22 cellular contexts compared by ENCODE assay signal in the genomic region with DNA sequence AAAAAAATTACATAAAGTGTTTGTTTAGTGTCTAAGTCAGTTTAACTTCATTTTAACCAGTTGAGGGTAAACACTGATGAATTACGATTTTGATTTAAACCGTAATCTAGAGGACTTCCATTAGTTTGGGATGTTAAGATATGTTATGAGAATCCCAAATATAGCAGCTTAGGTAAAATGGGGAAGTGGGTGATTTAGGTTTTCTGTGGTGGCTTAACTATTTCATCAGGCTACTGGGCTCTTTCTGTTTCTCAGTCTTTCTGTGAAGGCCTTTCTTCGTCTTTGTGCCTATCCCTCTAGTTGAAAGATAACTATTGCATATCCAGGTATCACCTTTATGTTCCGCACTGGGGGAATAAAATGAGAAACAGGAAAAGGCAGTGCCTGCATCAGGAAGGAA.
"Had no signal": no experiment of that assay in that cellular context is flagged by ENCODE, and none has a peak within 500 bp of the region (broad histone marks: within the 10 kb centered on the region; RNA-seq: fewer than 3 reads in every experiment).

No MANE protein-coding gene starts in this region.

- H3K36me3 Mint-ChIP-seq: activated CD4-positive, alpha-beta memory T cell treated with anti-CD3 and anti-CD28 coated beads for 36 hours; activated naive CD8-positive, alpha-beta T cell; naive thymus-derived CD8-positive, alpha-beta T cell had no signal

- ATAC-seq: left lobe of liver; mucosa of descending colon; naive thymus-derived CD8-positive, alpha-beta T cell; upper lobe of right lung had no signal

- H3K27ac ChIP-seq: neutrophil, testis, upper lobe of right lung had no signal

- H3K4me1 ChIP-seq: testis, upper lobe of right lung had no signal

- H3K4me3 ChIP-seq: mucosa of descending colon, testis, upper lobe of right lung had no signal

- H3K9me3 Mint-ChIP-seq: activated CD4-positive, alpha-beta memory T cell treated with anti-CD3 and anti-CD28 coated beads for 36 hours; central memory CD8-positive, alpha-beta T cell; stimulated activated naive CD8-positive, alpha-beta T cell treated with anti-CD3 and anti-CD28 coated beads, Interleukin-15, Interleukin-2, amounts not matched to agents 100 ng/mL and 50 ng/mL, for 24 hours had no signal

- H3K27ac Mint-ChIP-seq: activated CD4-positive, alpha-beta memory T cell treated with anti-CD3 and anti-CD28 coated beads for 36 hours; activated naive CD8-positive, alpha-beta T cell; brain; naive thymus-derived CD8-positive, alpha-beta T cell; stimulated activated naive CD8-positive, alpha-beta T cell treated with anti-CD3 and anti-CD28 coated beads, Interleukin-15, Interleukin-2, amounts not matched to agents 100 ng/mL and 50 ng/mL, for 24 hours had no signal

- FAIRE-seq: islet of Langerhans had no signal

- DNase-seq: activated CD4-positive, alpha-beta memory T cell treated with anti-CD3 and anti-CD28 coated beads for 36 hours; activated CD4-positive, alpha-beta T cell treated with anti-CD3 and anti-CD28 coated beads for 1 hour; activated gamma-delta T cell; activated T-cell treated with anti-CD3 and anti-CD28 coated beads, Interleukin-2, amount 50 U/mL, for 48 hours; amygdala; cortex of kidney; effector CD8-positive, alpha-beta T cell; foreskin melanocyte; head of caudate nucleus; mucosa of descending colon; naive thymus-derived CD8-positive, alpha-beta T cell; retina; stimulated activated CD4-positive, alpha-beta T cell treated with anti-CD3 and anti-CD28 coated beads, Interleukin-4, amount 100 ng/mL, for 1 hour; testis; upper lobe of right lung had no signal

- H3K36me3 ChIP-seq: neutrophil, upper lobe of right lung had no signal

- H3K27me3 ChIP-seq: neutrophil, testis, upper lobe of right lung had no signal

- H3K4me1 Mint-ChIP-seq: brain; central memory CD8-positive, alpha-beta T cell; naive thymus-derived CD8-positive, alpha-beta T cell had no signal

- H3K27me3 Mint-ChIP-seq: activated CD4-positive, alpha-beta memory T cell treated with anti-CD3 and anti-CD28 coated beads for 36 hours; activated naive CD8-positive, alpha-beta T cell; brain; central memory CD8-positive, alpha-beta T cell; naive thymus-derived CD8-positive, alpha-beta T cell; stimulated activated naive CD8-positive, alpha-beta T cell treated with anti-CD3 and anti-CD28 coated beads, Interleukin-15, Interleukin-2, amounts not matched to agents 100 ng/mL and 50 ng/mL, for 24 hours had no signal

- H3K9me3 ChIP-seq: mucosa of descending colon, neutrophil, testis, upper lobe of right lung had no signal

- H3K4me3 Mint-ChIP-seq: activated CD4-positive, alpha-beta memory T cell treated with anti-CD3 and anti-CD28 coated beads for 36 hours; activated naive CD8-positive, alpha-beta T cell; brain; central memory CD8-positive, alpha-beta T cell; naive thymus-derived CD8-positive, alpha-beta T cell; stimulated activated naive CD8-positive, alpha-beta T cell treated with anti-CD3 and anti-CD28 coated beads, Interleukin-15, Interleukin-2, amounts not matched to agents 100 ng/mL and 50 ng/mL, for 24 hours had no signal
